31 cellular contexts compared by ENCODE assay signal in the genomic region with DNA sequence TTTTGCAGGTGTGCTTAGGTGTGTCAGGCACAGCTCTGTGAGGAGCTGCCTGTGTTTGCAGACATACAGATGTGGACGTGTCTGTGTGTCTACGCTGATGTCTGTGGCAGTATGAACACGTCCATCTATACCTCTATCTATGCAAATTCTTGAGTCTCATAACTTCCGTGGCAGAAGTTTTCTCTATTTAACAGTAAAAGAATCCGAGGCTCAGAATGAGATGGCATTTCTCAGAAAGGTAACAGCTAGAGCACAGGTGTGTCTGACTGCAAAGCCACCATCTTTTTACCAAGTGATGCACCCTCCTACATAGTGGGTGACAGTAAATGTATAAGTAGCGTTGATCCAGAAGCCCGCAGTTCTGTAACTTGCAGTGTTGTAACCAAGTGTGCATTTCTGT. TPM values are rescaled to one million over a fixed set of nuclear protein-coding genes. Genes with fewer than 3 reads are reported as not detected.
A peak's percentile ranks its signal among the peaks of the same experiment; 100 is the strongest.
DNase-seq lines count a peak whose midpoint lies in the region; ATAC-seq and TF ChIP-seq lines count a peak whose summit lies in the region.
"Had no signal": no experiment of that assay in that cellular context is flagged by ENCODE, and none has a peak within 500 bp of the region (broad histone marks: within the 10 kb centered on the region; RNA-seq: fewer than 3 reads in every experiment).

No MANE protein-coding gene starts in this region.

- no peak overlapping the region for H4K8ac ChIP-seq in trophoblast cell (ENCODE audit: low read depth, low read length)

- H3K36me3 ChIP-seq in trophoblast cell (ENCODE audit: control insufficient read depth in 1 of 2, insufficient read depth in 2 of 2, low read length in 2 of 2) (no peaks in the 10 kb centered on the region), SK-N-SH (replicated peaks in 1 of 2; ENCODE audit: control insufficient read depth in 1 of 2, insufficient read depth in 2 of 2, low read length in 1 of 2) (no peaks in the 10 kb centered on the region)
- H3K36me3 ChIP-seq: cardiac muscle cell, ovary had no signal

- no peaks in the 10 kb centered on the region for H3F3A ChIP-seq in SK-N-SH (replicated peaks; ENCODE audit: insufficient read depth)

- H3K9me3 ChIP-seq in trophoblast cell (ENCODE audit: insufficient read depth, low read depth, low read length) (no peaks in the 10 kb centered on the region), SK-N-SH (no peaks in the 10 kb centered on the region)
- H3K9me3 ChIP-seq: heart right ventricle, mucosa of descending colon, ovary, Peyer's patch had no signal

- no CpG with 5 or more reads among the region's 7 CpGs for WGBS in trophoblast cell (ENCODE audit: extremely low coverage, insufficient coverage, insufficient read length)
- WGBS in SK-N-SH (ENCODE audit: low lambda C conversion rate): 74% methylated on average over 7 of the region's 7 CpGs

- no peak for TF ChIP-seq RAD21 in SK-N-SH (IDR thresholded peaks at IDR 0.05; ENCODE audit: low read length)

- H3K9me2 ChIP-seq in SK-N-SH: no peaks in the 10 kb centered on the region

- POLR2A ChIA-PET in SK-N-SH (lab: Yijun Ruan, JAX): no interaction called here

- ATAC-seq in GM19324 (IDR thresholded peaks at IDR 0.05; ENCODE audit: low FRiP score, unreplicated experiment) (peak; percentile 71), HG02852 (IDR thresholded peaks at IDR 0.05; ENCODE audit: unreplicated experiment) (peak; percentile 66), HG03520 (IDR thresholded peaks at IDR 0.05; ENCODE audit: unreplicated experiment) (peak; percentile 52), GM19351 (IDR thresholded peaks at IDR 0.05; ENCODE audit: unreplicated experiment) (no peak)
- ATAC-seq: esophagus mucosa; heart right ventricle; mucosa of descending colon; natural killer cell treated with Interleukin-12 subunit alpha and Interleukin-12 subunit beta and Interleukin-15 and Interleukin-18, amount 100 ng/mL, for 72 hours; WTC11 had no signal

- no peak for TF ChIP-seq CTCF in SK-N-SH (IDR thresholded peaks at IDR 0.05)

- H2AFZ ChIP-seq in trophoblast cell (ENCODE audit: insufficient read depth, low read length, poor library complexity) (no peak overlapping the region), SK-N-SH (ENCODE audit: low read depth) (no peak overlapping the region)

- H3K27me3 ChIP-seq in trophoblast cell (ENCODE audit: insufficient read depth, low read length): no peaks in the 10 kb centered on the region
- H3K27me3 ChIP-seq in SK-N-SH (ENCODE audit: insufficient read depth): 0 out of 2 replicates have a peak, but pooled peaks cover 2% of the 10 kb centered on the region
- H3K27me3 ChIP-seq: ovary, Peyer's patch had no signal

- H2BK12ac ChIP-seq in trophoblast cell (ENCODE audit: low read length): no peak overlapping the region

- no peak overlapping the region for H2AK5ac ChIP-seq in trophoblast cell (ENCODE audit: low read length)

- no peak overlapping the region for H4K12ac ChIP-seq in trophoblast cell (ENCODE audit: low read depth, low read length)

- H3K27ac ChIP-seq in trophoblast cell (ENCODE audit: low read depth, low read length) (no peak overlapping the region), SK-N-SH (ENCODE audit: low read depth in 2 of 2, low read length in 1 of 2) (no peak overlapping the region)
- H3K27ac ChIP-seq: C4-2B, cardiac muscle cell, heart right ventricle, ovary, Peyer's patch had no signal

- H2BK5ac ChIP-seq in trophoblast cell (ENCODE audit: low read depth, low read length, poor library complexity): no peak overlapping the region

- no peak overlapping the region for H3K23ac ChIP-seq in trophoblast cell (ENCODE audit: low read length)

- H3K9ac ChIP-seq in trophoblast cell (ENCODE audit: low read length): peak overlapping the region; percentile 19
- H3K9ac ChIP-seq in SK-N-SH: no peak overlapping the region

- no peaks in the 10 kb centered on the region for H3K79me2 ChIP-seq in trophoblast cell (ENCODE audit: control insufficient read depth, insufficient read depth, low read length, poor library complexity)
- H3K79me2 ChIP-seq in SK-N-SH (ENCODE audit: insufficient read depth): no peaks in the 10 kb centered on the region

- DNase-seq in trophoblast cell: no peak
- no peak for DNase-seq in T-helper 2 cell
- DNase-seq in kidney glomerular epithelial cell (lab: John Stamatoyannopoulos, UW): no peak
- no peak for DNase-seq in SK-N-SH
- DNase-seq: activated CD4-positive, alpha-beta T cell treated with anti-CD3 and anti-CD28 coated beads, Interleukin-2, amount 10 ng/mL, durations not matched to agents 7 days and 5 days; anterior cingulate cortex; cortex of kidney; EL; foreskin fibroblast; GOT3; heart right ventricle; IMR-90; mucosa of descending colon; NCI-H1092 treated with DMSO at 0.1 percent for 48 hours; NCI-H187 treated with DMSO at 0.1 percent for 48 hours; NCI-H524 treated with DMSO at 0.1 percent for 48 hours; NK-92 treated with Interleukin-12 subunit alpha and Interleukin-12 subunit beta, amount 100 ng/mL, for 24 hours; ovary; Peyer's patch; SHP77 treated with DMSO at 0.1 percent for 48 hours; SW 1271 had no signal

- H3K18ac ChIP-seq in trophoblast cell (ENCODE audit: low read length): no peak overlapping the region

- no peak overlapping the region for H3K4ac ChIP-seq in trophoblast cell (ENCODE audit: low read depth, low read length)

- H4K20me1 ChIP-seq in SK-N-SH (ENCODE audit: insufficient read depth): no peaks in the 10 kb centered on the region

- no peak overlapping the region for H3K4me3 ChIP-seq in trophoblast cell (ENCODE audit: low read depth, low read length)
- H3K4me3 ChIP-seq in SK-N-SH (ENCODE audit: low read depth in 2 of 2, low read length in 1 of 2): no peak overlapping the region
- H3K4me3 ChIP-seq: cardiac muscle cell, heart right ventricle, lung, mucosa of descending colon, ovary, Peyer's patch had no signal

- no peaks in the 10 kb centered on the region for H3K79me1 ChIP-seq in trophoblast cell (ENCODE audit: low read length)

- CTCF ChIA-PET in SK-N-SH (lab: Yijun Ruan, JAX): no interaction called here

- no peak overlapping the region for H4K91ac ChIP-seq in trophoblast cell (ENCODE audit: low read depth, low read length)

- H3K4me1 ChIP-seq in trophoblast cell (ENCODE audit: control insufficient read depth in 1 of 2, insufficient read depth in 2 of 2, low read length in 2 of 2): peaks cover 0 to 2% of the 10 kb centered on the region in 2 experiments
- no peaks in the 10 kb centered on the region for H3K4me1 ChIP-seq in SK-N-SH (ENCODE audit: control insufficient read depth in 1 of 2, insufficient read depth in 2 of 2, low read depth in 1 of 2, low read length in 1 of 2)
- H3K4me1 ChIP-seq: Peyer's patch had no signal

- no peak overlapping the region for H3K14ac ChIP-seq in trophoblast cell (ENCODE audit: low read length)

- no peak overlapping the region for H2BK120ac ChIP-seq in trophoblast cell (ENCODE audit: insufficient read depth, low read length, poor library complexity)

- H3K4me2 ChIP-seq in trophoblast cell (ENCODE audit: low read length): no peak overlapping the region
- H3K4me2 ChIP-seq in SK-N-SH: no peak overlapping the region

- TF ChIP-seq EP300 in SK-N-SH (IDR thresholded peaks at IDR 0.05; ENCODE audit: borderline replicate concordance in 1 of 2, low read depth in 1 of 2, low read length in 1 of 2): no peak

TF ChIP-seq in SK-N-SH, 30 proteins besides CTCF, POLR2A, EP300 and RAD21:
- TF ChIP-seq RXRA (IDR thresholded peaks at IDR 0.05; ENCODE audit: borderline replicate concordance, low read depth): no peak

RNA-seq across cellular contexts. Expression of a gene that starts 39.9 kb away (rescaled TPM):
- 0.44 and 0.49 TPM in 2 replicates for polyA plus RNA-seq in trophoblast cell (2013)
- polyA plus RNA-seq in SK-N-SH (2012; rRNA removed): 7.8 and 10.0 TPM in 2 replicates
- 10.4 and 11.7 TPM in 2 replicates for polyA plus RNA-seq in SK-N-SH (2012; cell fraction: cytosol; rRNA removed)
- polyA plus RNA-seq in SK-N-SH (2012; cell fraction: nucleus; rRNA removed): 14.5 and 17.6 TPM in 2 replicates

RNA-seq across cellular contexts. Expression of a gene that starts 47.0 kb away (rescaled TPM):
- 4.7 and 5.0 TPM in 2 replicates for polyA plus RNA-seq in trophoblast cell (2013)
- polyA plus RNA-seq in SK-N-SH (2012; rRNA removed): 0.21 and 0.38 TPM in 2 replicates
- polyA plus RNA-seq in SK-N-SH (2012; cell fraction: cytosol; rRNA removed): 0.43 and 0.49 TPM in 2 replicates
- 0.29 and 0.30 TPM in 2 replicates for polyA plus RNA-seq in SK-N-SH (2012; cell fraction: nucleus; rRNA removed)
